8 cellular contexts compared by ENCODE assay signal in the genomic region with DNA sequence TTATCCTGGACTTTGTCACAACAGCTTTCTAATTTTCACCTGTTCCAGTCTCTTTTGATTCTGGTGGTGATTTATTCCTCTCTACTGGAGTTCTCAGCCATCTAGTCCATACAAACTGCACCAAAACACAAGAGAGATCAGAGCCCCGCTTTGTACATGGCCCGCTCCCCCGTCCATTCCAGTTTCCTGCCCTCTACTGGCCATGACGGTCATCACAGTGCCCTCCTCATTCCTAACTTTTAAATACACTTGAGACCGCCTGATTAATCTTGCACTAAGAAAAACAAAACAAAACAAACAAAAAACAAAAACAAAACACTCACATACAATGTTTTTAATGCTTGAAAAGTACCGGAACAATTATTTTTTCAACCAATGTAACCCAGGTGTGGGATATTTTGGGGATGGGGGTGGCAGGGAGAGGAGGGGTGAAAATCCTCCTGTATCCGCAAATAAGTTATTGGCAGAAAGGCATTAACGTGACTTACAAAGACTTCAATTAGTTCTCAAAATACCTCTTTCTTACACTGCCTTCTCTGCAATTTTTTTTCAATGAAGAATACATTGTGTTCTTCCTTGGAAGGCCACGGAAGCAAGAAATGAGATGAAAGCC.
DNase-seq lines count a peak whose midpoint lies in the region; ATAC-seq and TF ChIP-seq lines count a peak whose summit lies in the region.

No MANE protein-coding gene starts in this region.

- H3K4me3 Mint-ChIP-seq in endodermal cell, result peak overlapping the region; percentile 77

- H2BK12ac ChIP-seq in mesenchymal stem cell (ENCODE audit: low read length in 2 of 2), result no peak overlapping the region

- no peak overlapping the region for H3K23ac ChIP-seq in mesenchymal stem cell (ENCODE audit: low read length in 2 of 2)

- no peak overlapping the region for H2BK120ac ChIP-seq in mesenchymal stem cell (ENCODE audit: low read depth, low read length)

- peak; percentile 43 for DNase-seq in AG08395 (ENCODE audit: low spot score)
- DNase-seq in NCI-H187 treated with DMSO at 0.1 percent for 48 hours (lab: John Stamatoyannopoulos, UW), result peak; percentile 42
- DNase-seq in endodermal cell, result peak; percentile 80
- DNase-seq in renal cortical epithelial cell (ENCODE audit: low read depth), result peak; percentile 18
- no peak for DNase-seq in mesenchymal stem cell
- no peak for DNase-seq in activated CD8-positive, alpha-beta memory T cell treated with anti-CD3 and anti-CD28 coated beads, Interleukin-2, amount 50 U/mL, for 48 hours

- no peak overlapping the region for H4K91ac ChIP-seq in mesenchymal stem cell (ENCODE audit: low read length)

- H3K4me1 ChIP-seq in endodermal cell (ENCODE audit: control insufficient read depth, insufficient read depth, low read length), result peaks cover 9% of the 10 kb centered on the region
- no peaks in the 10 kb centered on the region for H3K4me1 ChIP-seq in mesenchymal stem cell (ENCODE audit: control insufficient read depth, insufficient read depth, low read depth, low read length)

- H3K27ac Mint-ChIP-seq in endodermal cell, result peak overlapping the region; percentile 94

- H3K36me3 ChIP-seq in endodermal cell (ENCODE audit: control insufficient read depth, insufficient read depth, low read length), result no peaks in the 10 kb centered on the region
- no peaks in the 10 kb centered on the region for H3K36me3 ChIP-seq in mesenchymal stem cell (ENCODE audit: control insufficient read depth in 1 of 2, insufficient read depth in 2 of 2, low read depth in 1 of 2, low read length in 2 of 2)

- no peak overlapping the region for H3K14ac ChIP-seq in mesenchymal stem cell (ENCODE audit: low read length in 2 of 2)

- H3K36me3 Mint-ChIP-seq in endodermal cell (ENCODE audit: low read depth), result no peaks in the 10 kb centered on the region

- 78 to 85% methylated on average over 4 to 9 of the region's 9 CpGs for WGBS in endodermal cell (ENCODE audit: insufficient coverage in 1 of 2, insufficient read length in 1 of 2), 2 experiments
- WGBS in mesenchymal stem cell, result 71% methylated on average over 8 of the region's 9 CpGs

- peak; percentile 90 for TF ChIP-seq CTCF in endodermal cell (conservative IDR thresholded peaks at IDR 0.05)

- no peak overlapping the region for H3K18ac ChIP-seq in mesenchymal stem cell (ENCODE audit: low read depth in 1 of 2, low read length in 2 of 2)

- H3K9me3 ChIP-seq in endodermal cell (ENCODE audit: control insufficient read depth, low read length) (peaks cover 4% of the 10 kb centered on the region), mesenchymal stem cell (ENCODE audit: control insufficient read depth, low read length) (no peaks in the 10 kb centered on the region)

- no peak overlapping the region for H2BK15ac ChIP-seq in mesenchymal stem cell (ENCODE audit: low read depth, poor library complexity, severe bottlenecking)

- H2BK5ac ChIP-seq in mesenchymal stem cell (ENCODE audit: low read depth, low read length, poor library complexity, severe bottlenecking), result no peak overlapping the region

- no peak overlapping the region for H2AK5ac ChIP-seq in mesenchymal stem cell (ENCODE audit: low read length, severe bottlenecking)

- H4K8ac ChIP-seq in mesenchymal stem cell (ENCODE audit: low read length), result no peak overlapping the region

- H3K27ac ChIP-seq in endodermal cell (ENCODE audit: low read depth, low read length) (no peak overlapping the region), mesenchymal stem cell (ENCODE audit: low read length, poor library complexity, severe bottlenecking) (no peak overlapping the region)

- peaks cover 4% of the 10 kb centered on the region for H3K4me1 Mint-ChIP-seq in endodermal cell

- ATAC-seq in GM19035 (IDR thresholded peaks at IDR 0.05; ENCODE audit: unreplicated experiment) (peak; percentile 65), HG03457 (IDR thresholded peaks at IDR 0.05; ENCODE audit: unreplicated experiment) (no peak)

- peak overlapping the region; percentile 37 for H3K9ac ChIP-seq in endodermal cell (ENCODE audit: extremely low read depth, low read length, poor library complexity, severe bottlenecking)
- H3K9ac ChIP-seq in mesenchymal stem cell (ENCODE audit: low read length), result no peak overlapping the region

- H3K27me3 ChIP-seq in endodermal cell (ENCODE audit: control insufficient read depth, insufficient read depth, low read length, poor library complexity, severe bottlenecking) (no peaks in the 10 kb centered on the region), mesenchymal stem cell (ENCODE audit: control insufficient read depth in 1 of 2, insufficient read depth in 1 of 2, low read length in 2 of 2) (no peaks in the 10 kb centered on the region)

- H3K9me3 Mint-ChIP-seq in endodermal cell, result peaks cover 13% of the 10 kb centered on the region

- no peaks in the 10 kb centered on the region for H3K79me1 ChIP-seq in mesenchymal stem cell (replicated peaks; ENCODE audit: low read length, poor library complexity, severe bottlenecking)

- no peak overlapping the region for H2AFZ ChIP-seq in mesenchymal stem cell (ENCODE audit: low read depth, low read length)

- H3K4ac ChIP-seq in mesenchymal stem cell (ENCODE audit: low read depth in 1 of 2, low read length in 2 of 2), result no peak overlapping the region

- no peaks in the 10 kb centered on the region for H3K27me3 Mint-ChIP-seq in endodermal cell (ENCODE audit: insufficient read depth)

- no peak overlapping the region for H3K4me2 ChIP-seq in mesenchymal stem cell (ENCODE audit: low read length, poor library complexity, severe bottlenecking)

- peak overlapping the region; percentile 83 for H3K4me3 ChIP-seq in endodermal cell (ENCODE audit: low read length)
- H3K4me3 ChIP-seq in mesenchymal stem cell (ENCODE audit: insufficient read depth in 1 of 2, low read depth in 1 of 2, low read length in 2 of 2), result no peak overlapping the region

Comparison
In these comparisons a context has a peak if more than half of its experiments do, and no peak if none do; other contexts are left out.
1. DNase-seq: peak in AG08395 (single experiment), NCI-H187 treated with DMSO at 0.1 percent for 48 hours (single experiment), endodermal cell (single experiment) and renal cortical epithelial cell (single experiment); none in mesenchymal stem cell (single experiment) and activated CD8-positive, alpha-beta memory T cell treated with anti-CD3 and anti-CD28 coated beads, Interleukin-2, amount 50 U/mL, for 48 hours (single experiment).